9 cellular contexts compared by ENCODE assay signal in genomic region chr1:234545512-234546386, GRCh38.
DNase-seq lines count a peak whose midpoint lies in the region; ATAC-seq, FAIRE-seq and TF ChIP-seq lines count a peak whose summit lies in the region.
"Had no signal": no experiment of that assay in that cellular context is flagged by ENCODE, and none has a peak within 500 bp of the region (broad histone marks: within the 10 kb centered on the region; RNA-seq: fewer than 3 reads in every experiment).

No MANE protein-coding gene starts in this region.

- ATAC-seq in HG03342 (IDR thresholded peaks at IDR 0.05; ENCODE audit: unreplicated experiment) (no peak), GM21576 (IDR thresholded peaks at IDR 0.05; ENCODE audit: unreplicated experiment) (no peak)

- DNase-seq in DMS79 treated with DMSO at 0.1 percent for 48 hours (lab: John Stamatoyannopoulos, UW) (peak; percentile 22), DMS79 (lab: John Stamatoyannopoulos, UW) (no peak), Peyer's patch (no peak), kidney tubule cell (ENCODE audit: low spot score) (peak; percentile 64), small intestine (peak; percentile 60), NOMO-1 treated with dmso at 0.1 percent for 144 hours (lab: John Stamatoyannopoulos, UW; ENCODE audit: unreplicated experiment) (no peak)
- DNase-seq: NK-92 treated with Interleukin-12 subunit alpha and Interleukin-12 subunit beta, amount 100 ng/mL, for 24 hours had no signal

- TF ChIP-seq CTCF in Peyer's patch (IDR thresholded peaks at IDR 0.05), result no peak

- no peak for TF ChIP-seq POLR2A in Peyer's patch (IDR thresholded peaks at IDR 0.05)

- H3K4me3 ChIP-seq in Peyer's patch, result no peak overlapping the region
- H3K4me3 ChIP-seq in small intestine (ENCODE audit: low read depth in 1 of 2, low read length in 2 of 2), result no peak overlapping the region

- WGBS in small intestine, 3 donors, result 32 to 62% (median 47%) methylated on average over 14 of the region's 14 CpGs

- H3K27me3 ChIP-seq in Peyer's patch (no peaks in the 10 kb centered on the region), small intestine (ENCODE audit: control insufficient read depth in 2 of 2, insufficient read depth in 2 of 2, low read length in 2 of 2) (no peaks in the 10 kb centered on the region)

- H3K4me1 ChIP-seq in Peyer's patch, result peaks cover 0 to 36% (median 5%) of the 10 kb centered on the region in 4 donors
- peaks cover 1 to 5% of the 10 kb centered on the region in 2 donors for H3K4me1 ChIP-seq in small intestine (ENCODE audit: control insufficient read depth in 2 of 2, insufficient read depth in 1 of 2, low read depth in 1 of 2, low read length in 1 of 2)

- H3K27ac ChIP-seq in Peyer's patch (peak overlapping the region; percentile 3 to 81 (median 50)), small intestine (ENCODE audit: low read depth in 1 of 2, low read length in 1 of 2) (peak overlapping the region; percentile 2 to 78)

- H3K9me3 ChIP-seq in Peyer's patch, result no peaks in the 10 kb centered on the region
- no peaks in the 10 kb centered on the region for H3K9me3 ChIP-seq in small intestine (ENCODE audit: control insufficient read depth, low read depth)

- FAIRE-seq in small intestine (lab: Jason Lieb, UNC), result no peak

- H3K36me3 ChIP-seq in Peyer's patch (no peaks in the 10 kb centered on the region), small intestine (ENCODE audit: control insufficient read depth in 2 of 2, insufficient read depth in 2 of 2, low read length in 2 of 2) (no peaks in the 10 kb centered on the region)

Comparison
In these comparisons a context has a peak if more than half of its experiments do, and no peak if none do; other contexts are left out.
1. DNase-seq: peak in DMS79 treated with DMSO at 0.1 percent for 48 hours (single experiment), kidney tubule cell (single experiment) and small intestine (single experiment); none in DMS79 (single experiment), Peyer's patch (0 of 3) and NOMO-1 treated with dmso at 0.1 percent for 144 hours (single experiment).